1 cellular context compared by ENCODE assay signal in genomic region chr14:35403085-35403396, GRCh38.
TF ChIP-seq lines count a peak whose summit lies in the region.

No MANE protein-coding gene starts in this region.

TF ChIP-seq in HepG2, 621 proteins besides CTCF, POLR2A, EP300 and RAD21 (continued from another document):
- TF ChIP-seq, protein P1, sequence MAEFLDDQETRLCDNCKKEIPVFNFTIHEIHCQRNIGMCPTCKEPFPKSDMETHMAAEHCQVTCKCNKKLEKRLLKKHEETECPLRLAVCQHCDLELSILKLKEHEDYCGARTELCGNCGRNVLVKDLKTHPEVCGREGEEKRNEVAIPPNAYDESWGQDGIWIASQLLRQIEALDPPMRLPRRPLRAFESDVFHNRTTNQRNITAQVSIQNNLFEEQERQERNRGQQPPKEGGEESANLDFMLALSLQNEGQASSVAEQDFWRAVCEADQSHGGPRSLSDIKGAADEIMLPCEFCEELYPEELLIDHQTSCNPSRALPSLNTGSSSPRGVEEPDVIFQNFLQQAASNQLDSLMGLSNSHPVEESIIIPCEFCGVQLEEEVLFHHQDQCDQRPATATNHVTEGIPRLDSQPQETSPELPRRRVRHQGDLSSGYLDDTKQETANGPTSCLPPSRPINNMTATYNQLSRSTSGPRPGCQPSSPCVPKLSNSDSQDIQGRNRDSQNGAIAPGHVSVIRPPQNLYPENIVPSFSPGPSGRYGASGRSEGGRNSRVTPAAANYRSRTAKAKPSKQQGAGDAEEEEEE (CRISPR knock-in tag; IDR thresholded peaks at IDR 0.05; ENCODE audit: borderline replicate concordance): no peak
- TF ChIP-seq MED13 (CRISPR knock-in tag; IDR thresholded peaks at IDR 0.05) (no peak), HNRNPLL (IDR thresholded peaks at IDR 0.05; ENCODE audit: low read depth, low read length, poor library complexity, severe bottlenecking) (no peak), ERF (CRISPR knock-in tag; IDR thresholded peaks at IDR 0.05) (no peak), XRCC5 (optimal IDR thresholded peaks at IDR 0.05; ENCODE audit: low read length) (peak; percentile 10), ATF1 (CRISPR knock-in tag; IDR thresholded peaks at IDR 0.05) (no peak), YEATS4 (CRISPR knock-in tag; IDR thresholded peaks at IDR 0.05; ENCODE audit: borderline replicate concordance) (no peak), ZZZ3 (CRISPR knock-in tag; IDR thresholded peaks at IDR 0.05; ENCODE audit: borderline replicate concordance) (no peak), KLF16 (CRISPR knock-in tag; IDR thresholded peaks at IDR 0.05) (no peak), BRD4 (CRISPR knock-in tag; IDR thresholded peaks at IDR 0.05) (no peak), ZNF451 (CRISPR knock-in tag; IDR thresholded peaks at IDR 0.05) (no peak), ARID2 (CRISPR knock-in tag; IDR thresholded peaks at IDR 0.05; ENCODE audit: borderline replicate concordance) (no peak; the same call in none of the 2 replicates), SIX4 (CRISPR knock-in tag; IDR thresholded peaks at IDR 0.05) (no peak), MTF1 (CRISPR knock-in tag; IDR thresholded peaks at IDR 0.05) (no peak), ZNF274 (CRISPR knock-in tag; IDR thresholded peaks at IDR 0.05) (no peak), SNRNP70 (IDR thresholded peaks at IDR 0.05; ENCODE audit: low read depth, low read length) (no peak), NFE2L2 (IDR thresholded peaks at IDR 0.05; ENCODE audit: low read length) (no peak)
- TF ChIP-seq, protein P2, sequence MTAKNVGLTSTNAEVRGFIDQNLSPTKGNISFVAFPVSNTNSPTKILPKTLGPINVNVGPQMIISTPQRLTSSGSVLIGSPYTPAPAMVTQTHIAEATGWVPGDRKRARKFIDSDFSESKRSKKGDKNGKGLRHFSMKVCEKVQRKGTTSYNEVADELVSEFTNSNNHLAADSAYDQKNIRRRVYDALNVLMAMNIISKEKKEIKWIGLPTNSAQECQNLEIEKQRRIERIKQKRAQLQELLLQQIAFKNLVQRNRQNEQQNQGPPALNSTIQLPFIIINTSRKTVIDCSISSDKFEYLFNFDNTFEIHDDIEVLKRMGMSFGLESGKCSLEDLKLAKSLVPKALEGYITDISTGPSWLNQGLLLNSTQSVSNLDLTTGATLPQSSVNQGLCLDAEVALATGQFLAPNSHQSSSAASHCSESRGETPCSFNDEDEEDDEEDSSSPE (CRISPR knock-in tag; IDR thresholded peaks at IDR 0.05): no peak
